In genomic region chr5:451587-452458, GRCh38 we compare ENCODE assay signal across 2 cellular contexts.
A peak's percentile ranks its signal among the peaks of the same experiment; 100 is the strongest.
TF ChIP-seq lines count a peak whose summit lies in the region.

No MANE protein-coding gene starts in this region.

TF ChIP-seq in HepG2, 621 proteins besides CTCF, POLR2A, EP300 and RAD21:
- TF ChIP-seq ASH2L (IDR thresholded peaks at IDR 0.05; ENCODE audit: insufficient read length, low read depth, low read length) (no peak), ZNF160 (CRISPR knock-in tag; IDR thresholded peaks at IDR 0.05) (peak; percentile 94)

TF ChIP-seq in GM12878, 131 proteins besides CTCF, POLR2A, EP300 and RAD21:
- TF ChIP-seq NBN (IDR thresholded peaks at IDR 0.05), result 0 out of 2 replicates have a peak, but pooled peaks have one; percentile 25
- no peak for TF ChIP-seq LARP7 (IDR thresholded peaks at IDR 0.05)
- TF ChIP-seq POLR2AphosphoS5 (IDR thresholded peaks at IDR 0.05; ENCODE audit: low read length), result no peak
- TF ChIP-seq SUZ12 (IDR thresholded peaks at IDR 0.05; ENCODE audit: unreplicated experiment), result no peak
- TF ChIP-seq DPF2 (IDR thresholded peaks at IDR 0.05), result no peak
- no peak for TF ChIP-seq TBL1XR1 (IDR thresholded peaks at IDR 0.05; ENCODE audit: low read depth, low read length)
- TF ChIP-seq, protein P1, sequence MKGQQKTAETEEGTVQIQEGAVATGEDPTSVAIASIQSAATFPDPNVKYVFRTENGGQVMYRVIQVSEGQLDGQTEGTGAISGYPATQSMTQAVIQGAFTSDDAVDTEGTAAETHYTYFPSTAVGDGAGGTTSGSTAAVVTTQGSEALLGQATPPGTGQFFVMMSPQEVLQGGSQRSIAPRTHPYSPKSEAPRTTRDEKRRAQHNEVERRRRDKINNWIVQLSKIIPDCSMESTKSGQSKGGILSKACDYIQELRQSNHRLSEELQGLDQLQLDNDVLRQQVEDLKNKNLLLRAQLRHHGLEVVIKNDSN (IDR thresholded peaks at IDR 0.05; ENCODE audit: borderline replicate concordance, extremely low read length, insufficient read depth, low read depth, low read length), result no peak
- no peak for TF ChIP-seq ZNF687 (IDR thresholded peaks at IDR 0.05)
- no peak for TF ChIP-seq ATF3 (IDR thresholded peaks at IDR 0.05; ENCODE audit: borderline replicate concordance, extremely low read depth, low read depth, low read length)
- TF ChIP-seq TAF1 (IDR thresholded peaks at IDR 0.05; ENCODE audit: borderline replicate concordance, low read depth, low read length), result no peak
- TF ChIP-seq CBX5 (IDR thresholded peaks at IDR 0.05; ENCODE audit: low read depth), result peak; percentile 98; the same call in 1 of the 2 replicates
- 0 out of 2 replicates have a peak, but pooled peaks have one; percentile 22 for TF ChIP-seq MLLT1 (IDR thresholded peaks at IDR 0.05)
- TF ChIP-seq MEF2A (IDR thresholded peaks at IDR 0.05; ENCODE audit: insufficient read depth, low read depth, low read length), result no peak
- peak; percentile 11 for TF ChIP-seq MEF2B (IDR thresholded peaks at IDR 0.05; ENCODE audit: partially characterized antibody, poor library complexity, severe bottlenecking)
- TF ChIP-seq, protein P2, sequence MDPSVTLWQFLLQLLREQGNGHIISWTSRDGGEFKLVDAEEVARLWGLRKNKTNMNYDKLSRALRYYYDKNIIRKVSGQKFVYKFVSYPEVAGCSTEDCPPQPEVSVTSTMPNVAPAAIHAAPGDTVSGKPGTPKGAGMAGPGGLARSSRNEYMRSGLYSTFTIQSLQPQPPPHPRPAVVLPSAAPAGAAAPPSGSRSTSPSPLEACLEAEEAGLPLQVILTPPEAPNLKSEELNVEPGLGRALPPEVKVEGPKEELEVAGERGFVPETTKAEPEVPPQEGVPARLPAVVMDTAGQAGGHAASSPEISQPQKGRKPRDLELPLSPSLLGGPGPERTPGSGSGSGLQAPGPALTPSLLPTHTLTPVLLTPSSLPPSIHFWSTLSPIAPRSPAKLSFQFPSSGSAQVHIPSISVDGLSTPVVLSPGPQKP (IDR thresholded peaks at IDR 0.05; ENCODE audit: low read depth, low read length), result no peak
- TF ChIP-seq PKNOX1 (IDR thresholded peaks at IDR 0.05), result no peak
- no peak for TF ChIP-seq WRNIP1 (IDR thresholded peaks at IDR 0.05; ENCODE audit: borderline replicate concordance, low read depth, low read length)
- TF ChIP-seq KLF5 (IDR thresholded peaks at IDR 0.05; ENCODE audit: partially characterized antibody), result peak; percentile 81
- no peak for TF ChIP-seq SRF (IDR thresholded peaks at IDR 0.05; ENCODE audit: low read depth in 2 of 2, low read length in 2 of 2)
- TF ChIP-seq, protein P3, sequence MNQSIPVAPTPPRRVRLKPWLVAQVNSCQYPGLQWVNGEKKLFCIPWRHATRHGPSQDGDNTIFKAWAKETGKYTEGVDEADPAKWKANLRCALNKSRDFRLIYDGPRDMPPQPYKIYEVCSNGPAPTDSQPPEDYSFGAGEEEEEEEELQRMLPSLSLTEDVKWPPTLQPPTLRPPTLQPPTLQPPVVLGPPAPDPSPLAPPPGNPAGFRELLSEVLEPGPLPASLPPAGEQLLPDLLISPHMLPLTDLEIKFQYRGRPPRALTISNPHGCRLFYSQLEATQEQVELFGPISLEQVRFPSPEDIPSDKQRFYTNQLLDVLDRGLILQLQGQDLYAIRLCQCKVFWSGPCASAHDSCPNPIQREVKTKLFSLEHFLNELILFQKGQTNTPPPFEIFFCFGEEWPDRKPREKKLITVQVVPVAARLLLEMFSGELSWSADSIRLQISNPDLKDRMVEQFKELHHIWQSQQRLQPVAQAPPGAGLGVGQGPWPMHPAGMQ (IDR thresholded peaks at IDR 0.05; ENCODE audit: borderline replicate concordance), result no peak
- no peak for TF ChIP-seq FOXM1 (IDR thresholded peaks at IDR 0.05; ENCODE audit: low read depth, low read length)
- peak; percentile 77; the same call in 1 of the 2 replicates for TF ChIP-seq ZBTB33 (IDR thresholded peaks at IDR 0.05)
- TF ChIP-seq, protein P4, sequence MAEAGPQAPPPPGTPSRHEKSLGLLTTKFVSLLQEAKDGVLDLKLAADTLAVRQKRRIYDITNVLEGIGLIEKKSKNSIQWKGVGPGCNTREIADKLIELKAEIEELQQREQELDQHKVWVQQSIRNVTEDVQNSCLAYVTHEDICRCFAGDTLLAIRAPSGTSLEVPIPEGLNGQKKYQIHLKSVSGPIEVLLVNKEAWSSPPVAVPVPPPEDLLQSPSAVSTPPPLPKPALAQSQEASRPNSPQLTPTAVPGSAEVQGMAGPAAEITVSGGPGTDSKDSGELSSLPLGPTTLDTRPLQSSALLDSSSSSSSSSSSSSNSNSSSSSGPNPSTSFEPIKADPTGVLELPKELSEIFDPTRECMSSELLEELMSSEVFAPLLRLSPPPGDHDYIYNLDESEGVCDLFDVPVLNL (IDR thresholded peaks at IDR 0.05; ENCODE audit: low read depth, low read length), result no peak
